8 cellular contexts compared by ENCODE assay signal in genomic region chr12:34022079-34022830, GRCh38.
DNase-seq lines count a peak whose midpoint lies in the region; ATAC-seq and TF ChIP-seq lines count a peak whose summit lies in the region.

ALG10 (plus strand) TSS chr12:34022496; CDS start chr12:34022600, 104 bp downstream.

- H3K27me3 Mint-ChIP-seq in central memory CD8-positive, alpha-beta T cell = no peaks in the 10 kb centered on the region

- peak within 1 kb of the TSS; percentile 92 for H3K4me3 Mint-ChIP-seq in central memory CD8-positive, alpha-beta T cell

- peak; percentile 100 for ATAC-seq in GM19023 (IDR thresholded peaks at IDR 0.05; ENCODE audit: unreplicated experiment)
- peak; percentile 100 for ATAC-seq in HG03280 (IDR thresholded peaks at IDR 0.05; ENCODE audit: unreplicated experiment)
- peak; percentile 97 for ATAC-seq in central memory CD8-positive, alpha-beta T cell (replicated peaks; ENCODE audit: extremely low read depth, poor library complexity, severe bottlenecking)

- peak within 1 kb of the TSS; percentile 96 for H3K27ac Mint-ChIP-seq in central memory CD8-positive, alpha-beta T cell (ENCODE audit: low read depth)

- H3K9me3 Mint-ChIP-seq in central memory CD8-positive, alpha-beta T cell = no peaks in the 10 kb centered on the region

- H3K4me1 Mint-ChIP-seq in central memory CD8-positive, alpha-beta T cell = peaks cover 11% of the 10 kb centered on the region

- peak; percentile 74 for TF ChIP-seq CTCF in AG10803 (conservative IDR thresholded peaks at IDR 0.05; ENCODE audit: low read length)

- peak within 1 kb of the TSS; percentile 82 for H3K4me3 ChIP-seq in AG10803 (ENCODE audit: low read length)

- peaks cover 11% of the 10 kb centered on the region for H3K36me3 Mint-ChIP-seq in central memory CD8-positive, alpha-beta T cell (ENCODE audit: insufficient read depth)

- DNase-seq in AG10803 (ENCODE audit: low read depth) (peak; percentile 97), NCI-H345 treated with DMSO at 0.1 percent for 48 hours (lab: John Stamatoyannopoulos, UW; ENCODE audit: unreplicated experiment) (peak; percentile 93), iris pigment epithelial cell (ENCODE audit: low read depth) (peak; percentile 97)
- DNase-seq in activated CD4-positive, CD25-positive, alpha-beta regulatory T cell (lab: John Stamatoyannopoulos, UW) = peak; percentile 87 to 92 (median 90)
- DNase-seq in central memory CD8-positive, alpha-beta T cell (ENCODE audit: low spot score in 2 of 2) = peak; percentile 93 to 95
- peak; percentile 92 to 94 for DNase-seq in stimulated activated CD4-positive, alpha-beta T cell treated with anti-CD3 and anti-CD28 coated beads, Interleukin-12 subunit alpha, Interleukin-12 subunit beta, amount 100 ng/mL, for 24 hours (ENCODE audit: low read depth in 2 of 2)

Comparison
In these comparisons a context has a peak if more than half of its experiments do, and no peak if none do; other contexts are left out.
1. Peak in every context shown above with its lines: DNase-seq, ATAC-seq and H3K4me3 ChIP-seq.